In genomic region chrX:48493890-48494364, GRCh38 we compare ENCODE assay signal across 10 cellular contexts. TPM values are rescaled to one million over a fixed set of nuclear protein-coding genes. Genes with fewer than 3 reads are reported as not detected.
A peak's percentile ranks its signal among the peaks of the same experiment; 100 is the strongest.
DNase-seq lines count a peak whose midpoint lies in the region; ATAC-seq and TF ChIP-seq lines count a peak whose summit lies in the region.
"Had no signal": no experiment of that assay in that cellular context is flagged by ENCODE, and none has a peak within 500 bp of the region (broad histone marks: within the 10 kb centered on the region; RNA-seq: fewer than 3 reads in every experiment).

No MANE protein-coding gene starts in this region.

- H3K4me1 Mint-ChIP-seq in activated CD8-positive, alpha-beta T cell treated with anti-CD3 and anti-CD28 coated beads for 36 hours (ENCODE audit: low read depth), result no peaks in the 10 kb centered on the region
- H3K4me1 Mint-ChIP-seq in activated CD8-positive, alpha-beta T cell treated with anti-CD3 and anti-CD28 coated beads, Interleukin-2, amount 10 ng/mL, durations not matched to agents 7 days and 5 days (ENCODE audit: low read depth), result no peaks in the 10 kb centered on the region
- H3K4me1 Mint-ChIP-seq in CD4-positive, alpha-beta T cell (ENCODE audit: low read depth), result no peaks in the 10 kb centered on the region

- DNase-seq in activated CD8-positive, alpha-beta T cell treated with anti-CD3 and anti-CD28 coated beads for 36 hours, result peak; percentile 41
- DNase-seq in activated CD8-positive, alpha-beta T cell treated with anti-CD3 and anti-CD28 coated beads, Interleukin-2, amount 10 ng/mL, durations not matched to agents 7 days and 5 days, result no peak
- DNase-seq in fibroblast of lung (ENCODE audit: low read depth in 2 of 2), result peak; percentile 32 to 50
- peak; percentile 35 for DNase-seq in stimulated activated CD8-positive, alpha-beta memory T cell treated with anti-CD3 and anti-CD28 coated beads, Interleukin-4, amount 100 ng/mL, for 48 hours
- no peak for DNase-seq in CD4-positive, alpha-beta T cell
- no peak for DNase-seq in stimulated activated CD4-positive, alpha-beta T cell treated with anti-CD3 and anti-CD28 coated beads, Interleukin-4, amount 100 ng/mL, for 24 hours
- DNase-seq: central memory CD4-positive, alpha-beta T cell; sigmoid colon had no signal

- no peak overlapping the region for H3K27ac ChIP-seq in OCI-LY3 (ENCODE audit: low read length)
- no peak overlapping the region for H3K27ac ChIP-seq in fibroblast of lung (ENCODE audit: insufficient read depth, low read length)
- no peak overlapping the region for H3K27ac ChIP-seq in CD4-positive, alpha-beta T cell (ENCODE audit: low read depth, low read length)
- H3K27ac ChIP-seq: sigmoid colon had no signal

- peak overlapping the region; percentile 60; the same call in 1 of the 2 replicates for H2AFZ ChIP-seq in OCI-LY3 (ENCODE audit: low read depth, low read length)
- no peak overlapping the region for H2AFZ ChIP-seq in fibroblast of lung (ENCODE audit: low read length)

- CTCF ChIA-PET in activated CD8-positive, alpha-beta T cell treated with anti-CD3 and anti-CD28 coated beads for 36 hours (lab: Charles Lee), result interaction anchor here (1.1 to 2.5 kb wide), 3 partner anchors 14 to 410 kb away, joined by 3 to 6 read pairs (median 3); no protein-coding TSS in a partner anchor
- CTCF ChIA-PET in activated CD8-positive, alpha-beta T cell treated with anti-CD3 and anti-CD28 coated beads, Interleukin-2, amount 10 ng/mL, durations not matched to agents 7 days and 5 days (lab: Charles Lee), result interaction anchor here (0.9 to 1.5 kb wide), 4 partner anchors 15 to 45 kb away, joined by 3 to 4 read pairs (median 4); partner anchors contain the start of gene TBC1D25
- CTCF ChIA-PET in CD4-positive, alpha-beta T cell (lab: Charles Lee), result interaction anchor here (0.7 kb wide), 1 partner anchor 1903 kb away, joined by 3 read pairs; no protein-coding TSS in a partner anchor

- ATAC-seq in activated CD8-positive, alpha-beta T cell treated with anti-CD3 and anti-CD28 coated beads for 36 hours, result peak; percentile 30
- no peak for ATAC-seq in activated CD8-positive, alpha-beta T cell treated with anti-CD3 and anti-CD28 coated beads, Interleukin-2, amount 10 ng/mL, durations not matched to agents 7 days and 5 days
- ATAC-seq in CD4-positive, alpha-beta T cell (ENCODE audit: poor library complexity), result no peak
- ATAC-seq in GM18909 (IDR thresholded peaks at IDR 0.05; ENCODE audit: poor library complexity, unreplicated experiment), result no peak

- POLR2A ChIA-PET in activated CD8-positive, alpha-beta T cell treated with anti-CD3 and anti-CD28 coated beads for 36 hours (lab: Charles Lee), result no interaction called here
- POLR2A ChIA-PET in activated CD8-positive, alpha-beta T cell treated with anti-CD3 and anti-CD28 coated beads, Interleukin-2, amount 10 ng/mL, durations not matched to agents 7 days and 5 days (lab: Charles Lee), result no interaction called here
- POLR2A ChIA-PET in CD4-positive, alpha-beta T cell (lab: Charles Lee), result no interaction called here

- no peaks in the 10 kb centered on the region for H3K9me3 Mint-ChIP-seq in activated CD8-positive, alpha-beta T cell treated with anti-CD3 and anti-CD28 coated beads for 36 hours
- no peaks in the 10 kb centered on the region for H3K9me3 Mint-ChIP-seq in activated CD8-positive, alpha-beta T cell treated with anti-CD3 and anti-CD28 coated beads, Interleukin-2, amount 10 ng/mL, durations not matched to agents 7 days and 5 days (ENCODE audit: insufficient read depth)
- no peaks in the 10 kb centered on the region for H3K9me3 Mint-ChIP-seq in CD4-positive, alpha-beta T cell

- no peaks in the 10 kb centered on the region for H4K20me1 ChIP-seq in OCI-LY3 (ENCODE audit: insufficient read depth, low read length)
- H4K20me1 ChIP-seq in fibroblast of lung (ENCODE audit: control insufficient read depth, extremely low read depth, insufficient read depth, low read length), result no peaks in the 10 kb centered on the region

- intact Hi-C loops in activated CD8-positive, alpha-beta T cell treated with anti-CD3 and anti-CD28 coated beads for 36 hours (cut with micrococcal nuclease), result no loop called here
- intact Hi-C loops in CD4-positive, alpha-beta T cell (cut with DNase I, micrococcal nuclease), result no loop called here

- H3K4me1 ChIP-seq in OCI-LY3 (ENCODE audit: low read length), result no peaks in the 10 kb centered on the region
- H3K4me1 ChIP-seq in fibroblast of lung (ENCODE audit: control insufficient read depth, extremely low read depth, insufficient read depth, low read length), result peaks cover 4% of the 10 kb centered on the region
- H3K4me1 ChIP-seq: sigmoid colon had no signal

- H3K9me3 ChIP-seq in OCI-LY3 (ENCODE audit: insufficient read depth, low read length), result no peaks in the 10 kb centered on the region
- H3K9me3 ChIP-seq in fibroblast of lung (ENCODE audit: control insufficient read depth, insufficient read depth, low read depth, low read length), result no peaks in the 10 kb centered on the region
- H3K9me3 ChIP-seq in CD4-positive, alpha-beta T cell (ENCODE audit: control insufficient read depth, low read length), result no peaks in the 10 kb centered on the region
- H3K9me3 ChIP-seq: sigmoid colon had no signal

- H3K4me3 Mint-ChIP-seq in activated CD8-positive, alpha-beta T cell treated with anti-CD3 and anti-CD28 coated beads for 36 hours, result no peak overlapping the region
- no peak overlapping the region for H3K4me3 Mint-ChIP-seq in activated CD8-positive, alpha-beta T cell treated with anti-CD3 and anti-CD28 coated beads, Interleukin-2, amount 10 ng/mL, durations not matched to agents 7 days and 5 days
- no peak overlapping the region for H3K4me3 Mint-ChIP-seq in CD4-positive, alpha-beta T cell

- no peaks in the 10 kb centered on the region for H3K27me3 Mint-ChIP-seq in activated CD8-positive, alpha-beta T cell treated with anti-CD3 and anti-CD28 coated beads for 36 hours
- no peaks in the 10 kb centered on the region for H3K27me3 Mint-ChIP-seq in activated CD8-positive, alpha-beta T cell treated with anti-CD3 and anti-CD28 coated beads, Interleukin-2, amount 10 ng/mL, durations not matched to agents 7 days and 5 days (ENCODE audit: low read depth)
- no peaks in the 10 kb centered on the region for H3K27me3 Mint-ChIP-seq in CD4-positive, alpha-beta T cell

- no peak overlapping the region for H3K4me3 ChIP-seq in OCI-LY3 (ENCODE audit: low read length)
- no peak overlapping the region for H3K4me3 ChIP-seq in fibroblast of lung (replicated peaks in 1 of 4; ENCODE audit: control extremely low read depth in 1 of 4, insufficient read depth in 1 of 4, low read depth in 3 of 4, low read length in 4 of 4)
- H3K4me3 ChIP-seq: sigmoid colon had no signal

- TF ChIP-seq CTCF in activated CD8-positive, alpha-beta T cell treated with anti-CD3 and anti-CD28 coated beads for 36 hours (IDR thresholded peaks at IDR 0.05), result no peak
- peak; percentile 61 for TF ChIP-seq CTCF in OCI-LY3 (IDR thresholded peaks at IDR 0.05; ENCODE audit: low read depth, low read length)
- peak; percentile 36 to 38 for TF ChIP-seq CTCF in fibroblast of lung (conservative IDR thresholded peaks at IDR 0.05 in 1 of 2, IDR thresholded peaks at IDR 0.05 in 1 of 2; ENCODE audit: low read depth in 1 of 2, low read length in 2 of 2)
- TF ChIP-seq CTCF in CD4-positive, alpha-beta T cell (IDR thresholded peaks at IDR 0.05), result no peak

- H3K4me2 ChIP-seq in OCI-LY3 (ENCODE audit: low read length) (peak overlapping the region; percentile 54), fibroblast of lung (ENCODE audit: extremely low read depth, insufficient read depth, low read length) (no peak overlapping the region)

- H3K27ac Mint-ChIP-seq in activated CD8-positive, alpha-beta T cell treated with anti-CD3 and anti-CD28 coated beads for 36 hours, result no peak overlapping the region
- no peak overlapping the region for H3K27ac Mint-ChIP-seq in activated CD8-positive, alpha-beta T cell treated with anti-CD3 and anti-CD28 coated beads, Interleukin-2, amount 10 ng/mL, durations not matched to agents 7 days and 5 days
- no peak overlapping the region for H3K27ac Mint-ChIP-seq in CD4-positive, alpha-beta T cell

- H3K9ac ChIP-seq in OCI-LY3 (ENCODE audit: low read length) (no peak overlapping the region), fibroblast of lung (ENCODE audit: insufficient read depth, low read length) (no peak overlapping the region)

- H3K36me3 Mint-ChIP-seq in activated CD8-positive, alpha-beta T cell treated with anti-CD3 and anti-CD28 coated beads for 36 hours (ENCODE audit: low read depth), result no peaks in the 10 kb centered on the region
- no peaks in the 10 kb centered on the region for H3K36me3 Mint-ChIP-seq in activated CD8-positive, alpha-beta T cell treated with anti-CD3 and anti-CD28 coated beads, Interleukin-2, amount 10 ng/mL, durations not matched to agents 7 days and 5 days (ENCODE audit: low read depth)
- H3K36me3 Mint-ChIP-seq in CD4-positive, alpha-beta T cell (ENCODE audit: low read depth), result no peaks in the 10 kb centered on the region

- no peaks in the 10 kb centered on the region for H3K27me3 ChIP-seq in OCI-LY3 (ENCODE audit: low read depth, low read length)
- H3K27me3 ChIP-seq in fibroblast of lung (ENCODE audit: control insufficient read depth, insufficient read depth, low read length), result no peaks in the 10 kb centered on the region
- no peaks in the 10 kb centered on the region for H3K27me3 ChIP-seq in CD4-positive, alpha-beta T cell (ENCODE audit: control insufficient read depth, insufficient read depth, low read length)
- H3K27me3 ChIP-seq: sigmoid colon had no signal

- H3K36me3 ChIP-seq in OCI-LY3 (replicated peaks; ENCODE audit: low read depth, low read length) (no peaks in the 10 kb centered on the region), fibroblast of lung (ENCODE audit: control insufficient read depth, insufficient read depth, low read length) (no peaks in the 10 kb centered on the region)
- H3K36me3 ChIP-seq: sigmoid colon had no signal

- H3K79me2 ChIP-seq in OCI-LY3 (ENCODE audit: low read length) (no peaks in the 10 kb centered on the region), fibroblast of lung (ENCODE audit: control insufficient read depth, insufficient read depth, low read length) (no peaks in the 10 kb centered on the region)

RNA-seq across cellular contexts. Expression of gene PORCN, which starts 14.9 kb away (rescaled TPM):
- total RNA-seq in activated CD8-positive, alpha-beta T cell treated with anti-CD3 and anti-CD28 coated beads for 36 hours, result 10 to 100 TPM; 13.9 to 16.9 TPM
- total RNA-seq in activated CD8-positive, alpha-beta T cell treated with anti-CD3 and anti-CD28 coated beads, Interleukin-2, amount 10 ng/mL, durations not matched to agents 7 days and 5 days, result 10 to 100 TPM; 19.4 to 22.7 TPM
- 6.2 and 11.4 TPM in 2 replicates for total RNA-seq in fibroblast of lung
- 5.4 and 6.0 TPM in 2 replicates for polyA plus RNA-seq in fibroblast of lung
- polyA plus RNA-seq in fibroblast of lung (2012), result 7.1 and 9.9 TPM in 2 replicates
- 29.7 and 53.0 TPM in 2 replicates for polyA minus RNA-seq in fibroblast of lung (ENCODE audit: low replicate concordance)
- 10 to 100 TPM; 12.0 to 14.1 TPM for total RNA-seq in CD4-positive, alpha-beta T cell

RNA-seq across cellular contexts. Expression of gene FTSJ1, which starts 17.9 kb away (rescaled TPM):
- 10 to 100 TPM; 73.3 to 82.9 TPM for total RNA-seq in activated CD8-positive, alpha-beta T cell treated with anti-CD3 and anti-CD28 coated beads for 36 hours
- 10 to 100 TPM; 64.9 to 72.0 TPM for total RNA-seq in activated CD8-positive, alpha-beta T cell treated with anti-CD3 and anti-CD28 coated beads, Interleukin-2, amount 10 ng/mL, durations not matched to agents 7 days and 5 days
- total RNA-seq in fibroblast of lung, result 22.6 and 29.4 TPM in 2 replicates
- polyA plus RNA-seq in fibroblast of lung, result 30.2 and 38.0 TPM in 2 replicates
- polyA plus RNA-seq in fibroblast of lung (2012), result 41.1 and 54.5 TPM in 2 replicates
- 84.7 and 94.8 TPM in 2 replicates for polyA minus RNA-seq in fibroblast of lung (ENCODE audit: low replicate concordance)
- total RNA-seq in CD4-positive, alpha-beta T cell, result 10 to 100 TPM; 60.0 to 61.0 TPM

RNA-seq across cellular contexts. Expression of gene SLC38A5, which starts 23.9 kb away (rescaled TPM):
- total RNA-seq in activated CD8-positive, alpha-beta T cell treated with anti-CD3 and anti-CD28 coated beads for 36 hours, result 10 to 100 TPM; 82.1 to 92.6 TPM
- total RNA-seq in activated CD8-positive, alpha-beta T cell treated with anti-CD3 and anti-CD28 coated beads, Interleukin-2, amount 10 ng/mL, durations not matched to agents 7 days and 5 days, result 10 to 100 TPM; 86.0 to 88.0 TPM
- total RNA-seq in fibroblast of lung, result 21.5 and 21.8 TPM in 2 replicates
- 8.3 and 35.0 TPM in 2 replicates for polyA plus RNA-seq in fibroblast of lung
- polyA plus RNA-seq in fibroblast of lung (2012), result 6.9 and 34.3 TPM in 2 replicates
- polyA minus RNA-seq in fibroblast of lung (ENCODE audit: low replicate concordance), result 22.3 and 167 TPM in 2 replicates
- 1 to 10 TPM; 7.0 to 8.3 TPM for total RNA-seq in CD4-positive, alpha-beta T cell

RNA-seq across cellular contexts. Expression of gene EBP, which starts 27.7 kb away (rescaled TPM):
- 100 to 1,000 TPM; 159 to 164 TPM for total RNA-seq in activated CD8-positive, alpha-beta T cell treated with anti-CD3 and anti-CD28 coated beads for 36 hours
- total RNA-seq in activated CD8-positive, alpha-beta T cell treated with anti-CD3 and anti-CD28 coated beads, Interleukin-2, amount 10 ng/mL, durations not matched to agents 7 days and 5 days, result 100 to 1,000 TPM; 338 to 344 TPM
- total RNA-seq in fibroblast of lung, result 30.8 and 93.5 TPM in 2 replicates
- polyA plus RNA-seq in fibroblast of lung, result 61.0 and 68.2 TPM in 2 replicates
- polyA plus RNA-seq in fibroblast of lung (2012), result 73.9 and 90.6 TPM in 2 replicates
- 224 and 291 TPM in 2 replicates for polyA minus RNA-seq in fibroblast of lung (ENCODE audit: low replicate concordance)
- total RNA-seq in CD4-positive, alpha-beta T cell, result 10 to 100 TPM; 38.1 to 41.1 TPM

RNA-seq across cellular contexts. Expression of gene TBC1D25, which starts 45.6 kb away (rescaled TPM):
- 10 to 100 TPM; 11.4 to 11.9 TPM for total RNA-seq in activated CD8-positive, alpha-beta T cell treated with anti-CD3 and anti-CD28 coated beads for 36 hours
- total RNA-seq in activated CD8-positive, alpha-beta T cell treated with anti-CD3 and anti-CD28 coated beads, Interleukin-2, amount 10 ng/mL, durations not matched to agents 7 days and 5 days, result 10 to 100 TPM; 16.2 to 16.7 TPM
- 3.9 and 5.1 TPM in 2 replicates for total RNA-seq in fibroblast of lung
- polyA plus RNA-seq in fibroblast of lung, result 8.5 and 9.4 TPM in 2 replicates
- 12.2 and 13.6 TPM in 2 replicates for polyA plus RNA-seq in fibroblast of lung (2012)
- polyA minus RNA-seq in fibroblast of lung (ENCODE audit: low replicate concordance), result 25.0 and 52.6 TPM in 2 replicates
- total RNA-seq in CD4-positive, alpha-beta T cell, result 10 to 100 TPM; 26.7 to 30.5 TPM

Comparison
In these comparisons a context has a peak if more than half of its experiments do, and no peak if none do; other contexts are left out.
1. DNase-seq: peak in activated CD8-positive, alpha-beta T cell treated with anti-CD3 and anti-CD28 coated beads for 36 hours (single experiment), fibroblast of lung (2 of 2) and stimulated activated CD8-positive, alpha-beta memory T cell treated with anti-CD3 and anti-CD28 coated beads, Interleukin-4, amount 100 ng/mL, for 48 hours (single experiment); none in activated CD8-positive, alpha-beta T cell treated with anti-CD3 and anti-CD28 coated beads, Interleukin-2, amount 10 ng/mL, durations not matched to agents 7 days and 5 days (single experiment), CD4-positive, alpha-beta T cell (0 of 10) and stimulated activated CD4-positive, alpha-beta T cell treated with anti-CD3 and anti-CD28 coated beads, Interleukin-4, amount 100 ng/mL, for 24 hours (single experiment).
2. CTCF ChIP-seq: peak in OCI-LY3 (single experiment) and fibroblast of lung (2 of 2); none in activated CD8-positive, alpha-beta T cell treated with anti-CD3 and anti-CD28 coated beads for 36 hours (single experiment) and CD4-positive, alpha-beta T cell (single experiment).